ENCODE assay signal across 35 cellular contexts in the genomic region with DNA sequence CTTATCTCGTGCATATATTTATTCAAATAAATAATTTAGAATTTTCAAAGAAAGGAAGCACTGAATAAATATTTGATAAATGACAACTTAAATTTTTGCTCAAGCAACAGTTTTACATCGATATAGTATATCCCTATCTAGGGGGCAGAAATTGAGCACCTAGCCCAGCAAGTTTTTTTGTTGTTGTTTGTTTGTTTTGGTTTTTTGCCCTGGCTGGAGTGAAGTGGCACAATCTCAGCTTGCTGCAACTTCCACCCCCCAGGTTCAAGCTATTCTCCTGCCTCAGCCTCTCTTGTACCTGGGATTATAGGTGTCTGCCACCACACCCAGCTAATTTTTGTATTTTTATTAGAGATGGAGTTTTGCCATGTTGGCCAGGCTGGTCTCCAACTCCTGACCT. TPM values are rescaled to one million over a fixed set of nuclear protein-coding genes. Genes with fewer than 3 reads are reported as not detected.
"Had no signal": no experiment of that assay in that cellular context is flagged by ENCODE, and none has a peak within 500 bp of the region (broad histone marks: within the 10 kb centered on the region; RNA-seq: fewer than 3 reads in every experiment).

No MANE protein-coding gene starts in this region.

- H3K4me3 ChIP-seq: ovary, sigmoid colon, stomach, thyroid gland, upper lobe of left lung, vagina had no signal

- ATAC-seq: activated CD4-positive, CD25-positive, alpha-beta regulatory T cell treated with anti-CD3 and anti-CD28 coated beads, Interleukin-2, amount 50 U/mL, for 24 hours; left cardiac atrium; stimulated activated naive B cell treated with anti-CD40 and anti-IgM and Interleukin-4, amounts not matched to agents 10 μg/mL and 1 μg/mL and 100 μg/mL, for 72 hours had no signal

- H3K9me3 Mint-ChIP-seq: activated T-helper 1 cell treated with anti-CD3 and anti-CD28 coated beads, Interleukin-12 subunit alpha, Interleukin-12 subunit beta, Interleukin-2, Interleukin-4 antibody, amounts not matched to agents 30 ng/mL and 10 ng/mL and 1 ng/mL, durations not matched to agents 14 hours and 24 hours and 36 hours; nephron; stimulated activated naive B cell treated with anti-CD40 and anti-IgM and Interleukin-4, amounts not matched to agents 10 μg/mL and 1 μg/mL and 100 μg/mL, for 72 hours had no signal

- FAIRE-seq: endothelial cell of umbilical vein, keratinocyte, small intestine had no signal

- DNase-seq: activated CD4-positive, alpha-beta T cell treated with anti-CD3 and anti-CD28 coated beads for 48 hours; activated CD4-positive, alpha-beta T cell treated with anti-CD3 and anti-CD28 coated beads, Interleukin-2, amount 50 U/mL, for 48 hours; activated CD8-positive, alpha-beta memory T cell treated with anti-CD3 and anti-CD28 coated beads for 24 hours; activated gamma-delta T cell treated with Interleukin-2 at 50 U/mL for 16 hours; activated naive CD4-positive, alpha-beta T cell treated with anti-CD3 and anti-CD28 coated beads, Interleukin-2, amount 50 U/mL, for 16 hours; activated T-cell treated with anti-CD3 and anti-CD28 coated beads, Interleukin-2, amount 50 U/mL, for 1 hour; amniotic stem cell; caudate nucleus; cortex of kidney; head of caudate nucleus; hippocampal formation; left cardiac atrium; mammary epithelial cell; ovary; sigmoid colon; small intestine; stimulated activated CD4-positive, alpha-beta T cell treated with anti-CD3 and anti-CD28 coated beads, Interleukin-4, amount 100 ng/mL, for 24 hours; stimulated activated naive B cell treated with anti-CD40 and anti-IgM and Interleukin-4, amounts not matched to agents 10 μg/mL and 1 μg/mL and 100 μg/mL, for 72 hours; stomach; T1000; thyroid gland; upper lobe of left lung; WERI-Rb-1 had no signal

- H3K4me3 Mint-ChIP-seq: activated T-helper 1 cell treated with anti-CD3 and anti-CD28 coated beads, Interleukin-12 subunit alpha, Interleukin-12 subunit beta, Interleukin-2, Interleukin-4 antibody, amounts not matched to agents 30 ng/mL and 10 ng/mL and 1 ng/mL, durations not matched to agents 14 hours and 24 hours and 36 hours; nephron; stimulated activated naive B cell treated with anti-CD40 and anti-IgM and Interleukin-4, amounts not matched to agents 10 μg/mL and 1 μg/mL and 100 μg/mL, for 72 hours had no signal

- H3K36me3 ChIP-seq: ovary had no signal

- H3K9me3 ChIP-seq: ovary, sigmoid colon, stomach, thyroid gland, upper lobe of left lung, vagina had no signal

- H3K27me3 Mint-ChIP-seq: progenitor cell of endocrine pancreas; stimulated activated naive B cell treated with anti-CD40 and anti-IgM and Interleukin-4, amounts not matched to agents 10 μg/mL and 1 μg/mL and 100 μg/mL, for 72 hours had no signal

- H3K27me3 ChIP-seq: ovary, sigmoid colon, stomach, thyroid gland, upper lobe of left lung, vagina had no signal

- H3K27ac Mint-ChIP-seq: activated T-helper 1 cell treated with anti-CD3 and anti-CD28 coated beads, Interleukin-12 subunit alpha, Interleukin-12 subunit beta, Interleukin-2, Interleukin-4 antibody, amounts not matched to agents 30 ng/mL and 10 ng/mL and 1 ng/mL, durations not matched to agents 14 hours and 24 hours and 36 hours; nephron; progenitor cell of endocrine pancreas had no signal

- H3K27ac ChIP-seq: ovary, sigmoid colon, thyroid gland, vagina, WERI-Rb-1 had no signal

RNA-seq across cellular contexts. Expression of a gene that starts 42.4 kb away (rescaled TPM):
- total RNA-seq: vagina had no signal

RNA-seq across cellular contexts. Expression of a gene that starts 59.4 kb away (rescaled TPM):
- total RNA-seq: activated T-helper 1 cell treated with anti-CD3 and anti-CD28 coated beads, Interleukin-12 subunit alpha, Interleukin-12 subunit beta, Interleukin-2, Interleukin-4 antibody, amounts not matched to agents 30 ng/mL and 10 ng/mL and 1 ng/mL, durations not matched to agents 14 hours and 24 hours and 36 hours; chondrocyte; endothelial cell of umbilical vein; left cardiac atrium; liver; mammary epithelial cell; ovary; progenitor cell of endocrine pancreas; renal cortical epithelial cell; sigmoid colon; stomach; vagina had no signal
- polyA plus RNA-seq: endothelial cell of umbilical vein, esophagus, fibroblast of lung, liver, ovary, stomach had no signal
